Comparison of ENCODE assay signal across 21 cellular contexts in genomic region chr12:48602192-48602989, GRCh38. TPM values are rescaled to one million over a fixed set of nuclear protein-coding genes. Genes with fewer than 3 reads are reported as not detected.
A peak's percentile ranks its signal among the peaks of the same experiment; 100 is the strongest.
DNase-seq lines count a peak whose midpoint lies in the region; ATAC-seq and TF ChIP-seq lines count a peak whose summit lies in the region.
"Had no signal": no experiment of that assay in that cellular context is flagged by ENCODE, and none has a peak within 500 bp of the region (broad histone marks: within the 10 kb centered on the region; RNA-seq: fewer than 3 reads in every experiment).

No MANE protein-coding gene starts in this region.

- intact Hi-C loops in Right ventricle myocardium superior (cut with DNase I), result no loop called here

- no peaks in the 10 kb centered on the region for H3K9me3 ChIP-seq in HEK293 (ENCODE audit: control insufficient read depth, insufficient read depth, low read depth, low read length)
- H3K9me3 ChIP-seq in iPS-18c (ENCODE audit: control insufficient read depth, insufficient read depth, low read length), result peaks cover 17% of the 10 kb centered on the region

- H3K36me3 ChIP-seq in HEK293 (ENCODE audit: control insufficient read depth in 2 of 2, insufficient read depth in 1 of 2, low read length in 2 of 2), result no peaks in the 10 kb centered on the region
- H3K36me3 ChIP-seq: esophagus muscularis mucosa, neutrophil had no signal

- peak; percentile 69 for DNase-seq in DMS53 (lab: John Stamatoyannopoulos, UW)
- DNase-seq in DMS53 treated with DMSO at 0.1 percent for 48 hours (lab: John Stamatoyannopoulos, UW; ENCODE audit: unreplicated experiment), result no peak
- peak; percentile 19 for DNase-seq in SW480 (ENCODE audit: low spot score)
- DNase-seq in Right ventricle myocardium superior, result no peak
- DNase-seq in C1 segment of cervical spinal cord (lab: John Stamatoyannopoulos, UW), result no peak
- DNase-seq: 8988T; activated CD4-positive, alpha-beta T cell treated with anti-CD3 and anti-CD28 coated beads for 1 hour; COR-L47; effector CD8-positive, alpha-beta T cell; NCI-H2029; NCI-H510A; stimulated activated CD4-positive, alpha-beta T cell treated with anti-CD3 and anti-CD28 coated beads, Interleukin-4, amount 100 ng/mL, for 1 hour; trophoblast cell had no signal

- H3K27ac ChIP-seq in HEK293 (ENCODE audit: extremely low read depth, low read depth, low read length), result no peak overlapping the region
- H3K27ac ChIP-seq: esophagus muscularis mucosa, HL-60, neutrophil had no signal

- H3K4me3 ChIP-seq in HEK293 (ENCODE audit: low read depth, low read length) (no peak overlapping the region), iPS-18c (ENCODE audit: insufficient read depth, low read depth, low read length) (0 out of 2 replicates have a peak overlapping the region, but pooled peaks have one; percentile 15)
- H3K4me3 ChIP-seq: esophagus muscularis mucosa had no signal

- ATAC-seq in GM18511 (IDR thresholded peaks at IDR 0.05; ENCODE audit: unreplicated experiment) (no peak), Right ventricle myocardium superior (ENCODE audit: poor library complexity) (no peak)

- H3K4me1 ChIP-seq in HEK293 (ENCODE audit: control insufficient read depth, insufficient read depth, low read length), result no peaks in the 10 kb centered on the region
- H3K4me1 ChIP-seq: esophagus muscularis mucosa had no signal

- TF ChIP-seq CTCF in HEK293 (tag by site-specific recombination; IDR thresholded peaks at IDR 0.05), result no peak

- CTCF ChIA-PET in HEK293 (lab: Yijun Ruan, JAX), result interaction anchor here (3.6 kb wide), 1 partner anchor 16 kb away, joined by 26 read pairs; no protein-coding TSS in a partner anchor

- POLR2A ChIA-PET in HEK293 (lab: Yijun Ruan, JAX), result no interaction called here

TF ChIP-seq in HEK293, 187 proteins besides CTCF, POLR2A, EP300 and RAD21 (continues in another document):
- TF ChIP-seq ZBTB11 (tag by site-specific recombination; conservative IDR thresholded peaks at IDR 0.05; ENCODE audit: low read depth) (no peak), ZNF214 (tag by site-specific recombination; IDR thresholded peaks at IDR 0.05; ENCODE audit: borderline replicate concordance) (no peak), GLIS1 (tag by site-specific recombination; IDR thresholded peaks at IDR 0.05) (no peak), ZNF133 (tag by site-specific recombination; IDR thresholded peaks at IDR 0.05) (no peak), ZNF560 (tag by site-specific recombination; IDR thresholded peaks at IDR 0.05; ENCODE audit: borderline replicate concordance) (no peak), PRDM4 (tag by site-specific recombination; IDR thresholded peaks at IDR 0.05) (peak; percentile 96), ZNF549 (tag by site-specific recombination; IDR thresholded peaks at IDR 0.05) (no peak), ZNF692 (tag by site-specific recombination; IDR thresholded peaks at IDR 0.05) (no peak), ZNF660 (tag by site-specific recombination; IDR thresholded peaks at IDR 0.05) (0 out of 2 replicates have a peak, but pooled peaks have one; percentile 14), ZNF518A (tag by site-specific recombination; conservative IDR thresholded peaks at IDR 0.05; ENCODE audit: low read depth) (0 out of 2 replicates have a peak, but pooled peaks have one; percentile 19), ZNF510 (tag by site-specific recombination; IDR thresholded peaks at IDR 0.05; ENCODE audit: insufficient replicate concordance) (no peak), ZNF112 (tag by site-specific recombination; IDR thresholded peaks at IDR 0.05) (no peak), ZNF248 (tag by site-specific recombination; IDR thresholded peaks at IDR 0.05) (no peak), ZNF558 (tag by site-specific recombination; IDR thresholded peaks at IDR 0.05) (no peak), ZFP3 (tag by site-specific recombination; IDR thresholded peaks at IDR 0.05; ENCODE audit: low read depth) (no peak), SETDB1 (IDR thresholded peaks at IDR 0.05; ENCODE audit: insufficient read length, low read length) (peak; percentile 99)

RNA-seq across cellular contexts. Expression of gene LALBA, which starts 32.5 kb away (rescaled TPM):
- not detected for total RNA-seq in Right ventricle myocardium superior
- total RNA-seq: activated T-helper 2 cell treated with anti-CD3 and anti-CD28 coated beads, Interferon-gamma antibody, Interleukin-2, Interleukin-4, amounts not matched to agents 10 μg/mL and 5 μg/mL and 100 μg/mL, durations not matched to agents 14 hours and 24 hours and 36 hours; esophagus muscularis mucosa; liver had no signal

Comparison
In these comparisons a context has a peak if more than half of its experiments do, and no peak if none do; other contexts are left out.
1. DNase-seq: peak in DMS53 (single experiment) and SW480 (single experiment); none in DMS53 treated with DMSO at 0.1 percent for 48 hours (single experiment), Right ventricle myocardium superior (single experiment) and C1 segment of cervical spinal cord (0 of 14).